Comparison of ENCODE assay signal across 1 cellular context in genomic region chr7:77232467-77232866, GRCh38.
TF ChIP-seq lines count a peak whose summit lies in the region.

No MANE protein-coding gene starts in this region.

TF ChIP-seq in HepG2, 621 proteins besides CTCF, POLR2A, EP300 and RAD21 (continued from another document):
- TF ChIP-seq DZIP1 (CRISPR knock-in tag; IDR thresholded peaks at IDR 0.05) (no peak), PRDM10 (CRISPR knock-in tag; IDR thresholded peaks at IDR 0.05; ENCODE audit: low read depth) (no peak), E2F1 (CRISPR knock-in tag; IDR thresholded peaks at IDR 0.05) (no peak), HES4 (CRISPR knock-in tag; IDR thresholded peaks at IDR 0.05; ENCODE audit: borderline replicate concordance) (no peak), ZNF720 (CRISPR knock-in tag; IDR thresholded peaks at IDR 0.05) (no peak), CHD2 (IDR thresholded peaks at IDR 0.05; ENCODE audit: low read depth, low read length) (no peak), NONO (IDR thresholded peaks at IDR 0.05) (no peak), NONO (CRISPR knock-in tag; conservative IDR thresholded peaks at IDR 0.05) (no peak), MAF1 (CRISPR knock-in tag; IDR thresholded peaks at IDR 0.05; ENCODE audit: borderline replicate concordance) (no peak), THRA (CRISPR knock-in tag; IDR thresholded peaks at IDR 0.05; ENCODE audit: borderline replicate concordance) (no peak)
TF ChIP-seq in HepG2: peak in this region for 0.
